ENCODE assay signal across 1 cellular context in the genomic region with DNA sequence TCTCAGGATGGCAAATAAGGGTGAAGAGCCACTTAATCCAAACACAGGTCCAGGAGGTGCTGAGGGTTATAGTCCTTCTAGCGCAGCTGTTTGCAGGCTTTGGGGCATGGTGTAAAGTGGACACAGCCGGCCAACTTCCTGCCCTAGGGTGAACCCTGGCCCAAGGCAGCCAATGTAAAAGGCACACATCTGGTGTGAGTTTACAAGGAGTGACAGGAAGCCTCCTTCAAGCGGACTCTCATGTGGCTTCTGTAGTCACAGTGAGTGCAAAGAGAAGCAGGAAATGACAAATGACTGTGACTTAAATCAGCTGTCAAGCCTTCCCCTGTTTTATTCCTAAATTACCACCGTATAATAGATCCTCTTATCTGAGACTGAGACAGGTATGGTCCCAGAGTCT.
TF ChIP-seq lines count a peak whose summit lies in the region.

No MANE protein-coding gene starts in this region.

TF ChIP-seq in SK-N-SH, 30 proteins besides CTCF, POLR2A, EP300 and RAD21 (continued from another document):
- TF ChIP-seq TAF1 (IDR thresholded peaks at IDR 0.05; ENCODE audit: borderline replicate concordance, low read depth, low read length) (no peak), RFX5 (IDR thresholded peaks at IDR 0.05; ENCODE audit: low read length) (no peak)
TF ChIP-seq in SK-N-SH: peak in this region for 0.
